In genomic region chr19:1213391-1214286, GRCh38 we compare ENCODE assay signal across 8 cellular contexts. TPM values are rescaled to one million over a fixed set of nuclear protein-coding genes. Genes with fewer than 3 reads are reported as not detected.
DNase-seq lines count a peak whose midpoint lies in the region; ATAC-seq, FAIRE-seq and TF ChIP-seq lines count a peak whose summit lies in the region.

No MANE protein-coding gene starts in this region.

- DNase-seq in RWPE1 (ENCODE audit: low spot score): peak; percentile 65
- no peak for DNase-seq in K562 (ENCODE audit: extremely low read depth in 1 of 4, low spot score in 3 of 4)
- DNase-seq in islet precursor cell: peak; percentile 82
- peak; percentile 89 for DNase-seq in spleen
- no peak for DNase-seq in GM20000 (ENCODE audit: low spot score)
- no peak for DNase-seq in HuH-7 (ENCODE audit: low spot score)

- WGBS in K562 (ENCODE audit: insufficient coverage, low coverage, missing lambda C conversion rate): 88% methylated on average over 35 of the region's 39 CpGs
- WGBS in spleen, 5 donors: 35 to 46% (median 40%) methylated on average over 26 to 39 of the region's 39 CpGs

- ATAC-seq in GM18511 (IDR thresholded peaks at IDR 0.05; ENCODE audit: unreplicated experiment) (peak; percentile 68), K562 (no peak), GM18520 (IDR thresholded peaks at IDR 0.05; ENCODE audit: unreplicated experiment) (no peak)

- in situ Hi-C loops in K562 (cut with MboI): no loop called here

- H4K20me1 ChIP-seq in K562 (replicated peaks; ENCODE audit: control insufficient read depth, insufficient read depth, low read length): peaks cover 70% of the 10 kb centered on the region

- no peaks in the 10 kb centered on the region for H3K27me3 ChIP-seq in K562 (ENCODE audit: control insufficient read depth in 2 of 2, insufficient read depth in 2 of 2, low read length in 2 of 2)
- no peaks in the 10 kb centered on the region for H3K27me3 ChIP-seq in spleen (replicated peaks in 1 of 7)

- H2AFZ ChIP-seq in K562 (ENCODE audit: low read depth, low read length): no peak overlapping the region

- H3K4me3 ChIP-seq in K562 (no peak overlapping the region), spleen (peak overlapping the region in 1 of 8 donors; percentile 45)

- TF ChIP-seq POLR2A in K562 (conservative IDR thresholded peaks at IDR 0.05) (no peak), spleen (IDR thresholded peaks at IDR 0.05) (no peak)

- intact Hi-C loops in K562 (cut with micrococcal nuclease): no loop called here
- intact Hi-C loops in spleen (cut with DNase I; ENCODE audit: low total_unique reads): no loop called here

- H3K27ac ChIP-seq in RWPE1: peak overlapping the region; percentile 98
- no peak overlapping the region; the same call in 2 of the 3 replicates for H3K27ac ChIP-seq in K562 (ENCODE audit: extremely low read depth, low read depth, low read length)
- H3K27ac ChIP-seq in spleen: peak overlapping the region; percentile 75 to 91 (median 86)

- CTCF ChIA-PET in RWPE1 (lab: Yijun Ruan, JAX) (interaction anchor here (0.6 to 1.8 kb wide), 4 partner anchors 9 to 31 kb away, joined by 3 to 6 read pairs (median 4); no protein-coding TSS in a partner anchor), K562 (lab: Yijun Ruan, JAX; ENCODE audit: low intra/inter-chr PET ratio) (interaction anchor here (0.5 kb wide), 1 partner anchor 100 kb away, joined by 3 read pairs; no protein-coding TSS in a partner anchor)

- FAIRE-seq in K562 (lab: Jason Lieb, UNC): no peak

- peaks cover 26% of the 10 kb centered on the region for H3K9me1 ChIP-seq in K562 (ENCODE audit: control insufficient read depth, insufficient read depth, low read length)

- no peak for TF ChIP-seq CTCF in RWPE1 (conservative IDR thresholded peaks at IDR 0.05; ENCODE audit: low read depth)
- TF ChIP-seq CTCF in K562 (IDR thresholded peaks at IDR 0.05 in 2 of 3, conservative IDR thresholded peaks at IDR 0.05 in 1 of 3; ENCODE audit: insufficient read depth in 2 of 3, low read depth in 1 of 3, low read length in 3 of 3): no peak
- TF ChIP-seq CTCF in spleen (IDR thresholded peaks at IDR 0.05 in 8 of 11, conservative IDR thresholded peaks at IDR 0.05 in 3 of 11): no peak
- no peak for TF ChIP-seq CTCF in GM20000 (IDR thresholded peaks at IDR 0.05; ENCODE audit: extremely low read depth, missing control alignments)

- peak overlapping the region in 1 of 2 experiments; percentile 11; a peak in 1 of 4 replicates for H3K9ac ChIP-seq in K562 (ENCODE audit: insufficient read depth in 1 of 2, low read depth in 2 of 2, low read length in 2 of 2)

- H3K79me2 ChIP-seq in K562 (ENCODE audit: control insufficient read depth, insufficient read depth, low read length): peaks cover 97% of the 10 kb centered on the region

- POLR2A ChIA-PET in RWPE1 (lab: Yijun Ruan, JAX; ENCODE audit: low non-redundant PET) (no interaction called here), K562 (lab: Yijun Ruan, JAX) (interaction anchor here (0.5 to 1.2 kb wide), 4 partner anchors 10 to 227 kb away, joined by 3 to 5 read pairs (median 4); partner anchors contain the start of gene GPX4)

- no TSS peak for BruUV-seq in K562 (replicated peaks; lab: Mats Ljungman, UMichigan)

- peaks cover 79% of the 10 kb centered on the region; the same call in 2 of the 3 replicates for H3K36me3 ChIP-seq in K562 (ENCODE audit: control insufficient read depth, insufficient read depth, low read length)
- peaks cover 0 to 88% (median 20%) of the 10 kb centered on the region in 6 donors for H3K36me3 ChIP-seq in spleen

- no peak for TF ChIP-seq EP300 in K562 (IDR thresholded peaks at IDR 0.05; ENCODE audit: low read length)

- no peak overlapping the region for H3K4me2 ChIP-seq in K562 (ENCODE audit: insufficient read depth, low read length)

- TF ChIP-seq RAD21 in K562 (CRISPR knock-in tag; conservative IDR thresholded peaks at IDR 0.05 in 1 of 2, IDR thresholded peaks at IDR 0.05 in 1 of 2): no peak

- H3K4me1 ChIP-seq in K562 (replicated peaks in 1 of 2; ENCODE audit: control insufficient read depth in 2 of 2, insufficient read depth in 2 of 2, low read length in 2 of 2) (peaks cover 27 to 81% of the 10 kb centered on the region in 2 experiments), spleen (peaks cover 51 to 100% (median 92%) of the 10 kb centered on the region in 6 donors)

- H3K9me3 ChIP-seq in K562 (replicated peaks; ENCODE audit: control insufficient read depth, insufficient read depth, low read depth, low read length) (no peaks in the 10 kb centered on the region), spleen (no peaks in the 10 kb centered on the region)

RNA-seq across cellular contexts. Expression of gene STK11, which starts 8.1 kb away (rescaled TPM):
- total RNA-seq in K562 (2011; cell fraction: chromatin; rRNA removed; ENCODE audit: low replicate concordance): 76.0 and 175 TPM in 2 replicates
- 128 and 133 TPM in 2 replicates for total RNA-seq in K562 (2011; cell fraction: nucleolus; rRNA removed)
- total RNA-seq in K562 (2011; cell fraction: nucleoplasm; rRNA removed): 58.7 and 79.5 TPM in 2 replicates
- total RNA-seq in K562 (2014; rRNA removed): 96.5 and 102 TPM in 2 replicates
- total RNA-seq in K562 (2014; rRNA removed; fragmentation: Illumina TruSeq; extraction: Trizol): 28.9 and 31.7 TPM in 2 replicates
- total RNA-seq in K562 (2015; rRNA removed; fragmentation: Illumina TruSeq; extraction: Trizol): 40.6 and 43.2 TPM in 2 replicates
- 76.3 and 89.6 TPM in 2 replicates for total RNA-seq in K562 (2021)
- 31.2 and 34.3 TPM in 2 replicates for polyA plus RNA-seq in K562 (2011; rRNA removed)
- polyA plus RNA-seq in K562 (2011; cell fraction: cytosol; rRNA removed): 37.0 and 67.8 TPM in 2 replicates
- polyA plus RNA-seq in K562 (2011; cell fraction: nucleus; rRNA removed): 127 and 182 TPM in 2 replicates
- 49.5 and 76.3 TPM in 2 replicates for polyA plus RNA-seq in K562 (2012)
- polyA plus RNA-seq in K562 (2014; fragmentation: Illumina TruSeq; extraction: Trizol): 22.0 and 39.1 TPM in 2 replicates
- under 1 TPM; 0.15 to 1.00 TPM for polyA plus RNA-seq in K562 (2014; fragmentation: Nextera tagmentation; extraction: Ambion mirVana)
- polyA plus RNA-seq in K562 (2014; rRNA removed): 69.4 and 79.9 TPM in 2 replicates
- 38.2 and 43.6 TPM in 2 replicates for polyA minus RNA-seq in K562 (2011; rRNA and poly(A)+ RNA removed)
- polyA minus RNA-seq in K562 (2011; cell fraction: cytosol; rRNA and poly(A)+ RNA removed): 33.9 and 37.0 TPM in 2 replicates
- polyA minus RNA-seq in K562 (2011; cell fraction: nucleus; rRNA and poly(A)+ RNA removed): 34.3 and 36.1 TPM in 2 replicates
- 10 to 100 TPM; 52.1 to 85.0 (median 75.3) TPM for total RNA-seq in spleen
- 100 to 1,000 TPM in 1 of 3 donors, 10 to 100 TPM in 2; 44.0 to 107 (median 46.7) TPM for polyA plus RNA-seq in spleen

RNA-seq across cellular contexts. Expression of gene CBARP, which starts 24.2 kb away (rescaled TPM):
- 2.8 and 13.5 TPM in 2 replicates for total RNA-seq in K562 (2011; cell fraction: chromatin; rRNA removed; ENCODE audit: low replicate concordance)
- total RNA-seq in K562 (2011; cell fraction: nucleolus; rRNA removed): 11.4 and 15.2 TPM in 2 replicates
- 4.2 and 6.2 TPM in 2 replicates for total RNA-seq in K562 (2011; cell fraction: nucleoplasm; rRNA removed)
- total RNA-seq in K562 (2014; rRNA removed) (3.7 and 3.8 TPM in 2 replicates), K562 (2014; rRNA removed; fragmentation: Illumina TruSeq; extraction: Trizol) (0.18 TPM in 1 of 2 replicates, not detected in the other), K562 (2015; rRNA removed; fragmentation: Illumina TruSeq; extraction: Trizol) (1.3 and 1.4 TPM in 2 replicates), K562 (2021) (6.6 and 8.9 TPM in 2 replicates), spleen (1 to 10 TPM in 1 of 7 donors, under 1 TPM in 5, not detected in 1; 0.12 to 1.2 (median 0.41) TPM)
- polyA plus RNA-seq in K562 (2011; rRNA removed) (0.98 and 1.2 TPM in 2 replicates), K562 (2014; fragmentation: Illumina TruSeq; extraction: Trizol) (0.25 and 2.3 TPM in 2 replicates), K562 (2014; fragmentation: Nextera tagmentation; extraction: Ambion mirVana) (under 1 TPM in 1 of 2 experiments, not detected in 1; 0.03 TPM), K562 (2014; rRNA removed) (5.8 and 6.3 TPM in 2 replicates), spleen (under 1 TPM in 2 of 3 donors, not detected in 1; 0.05 to 0.48 TPM)
- 0.84 and 4.5 TPM in 2 replicates for polyA plus RNA-seq in K562 (2011; cell fraction: cytosol; rRNA removed)
- 8.2 and 25.4 TPM in 2 replicates for polyA plus RNA-seq in K562 (2011; cell fraction: nucleus; rRNA removed)
- polyA plus RNA-seq in K562 (2012): 3.1 and 3.3 TPM in 2 replicates
- 0.11 and 0.15 TPM in 2 replicates for polyA minus RNA-seq in K562 (2011; rRNA and poly(A)+ RNA removed)
- polyA minus RNA-seq in K562 (2011; cell fraction: cytosol; rRNA and poly(A)+ RNA removed): 2.9 and 3.0 TPM in 2 replicates
- polyA minus RNA-seq in K562 (2011; cell fraction: nucleus; rRNA and poly(A)+ RNA removed): 3.0 and 3.8 TPM in 2 replicates

RNA-seq across cellular contexts. Expression of gene ATP5F1D, which starts 27.9 kb away (rescaled TPM):
- total RNA-seq in K562 (2011; cell fraction: chromatin; rRNA removed; ENCODE audit: low replicate concordance): 42.1 and 110 TPM in 2 replicates
- 116 and 129 TPM in 2 replicates for total RNA-seq in K562 (2011; cell fraction: nucleolus; rRNA removed)
- 74.0 and 85.6 TPM in 2 replicates for total RNA-seq in K562 (2011; cell fraction: nucleoplasm; rRNA removed)
- total RNA-seq in K562 (2014; rRNA removed) (135 and 145 TPM in 2 replicates), K562 (2014; rRNA removed; fragmentation: Illumina TruSeq; extraction: Trizol) (3.9 and 4.6 TPM in 2 replicates), K562 (2015; rRNA removed; fragmentation: Illumina TruSeq; extraction: Trizol) (65.2 and 73.0 TPM in 2 replicates), K562 (2021) (409 and 434 TPM in 2 replicates), spleen (100 to 1,000 TPM in 4 of 7 donors, 10 to 100 TPM in 3; 49.1 to 131 (median 102) TPM)
- polyA plus RNA-seq in K562 (2011; rRNA removed) (36.8 and 58.7 TPM in 2 replicates), K562 (2014; fragmentation: Illumina TruSeq; extraction: Trizol) (18.7 and 106 TPM in 2 replicates), K562 (2014; fragmentation: Nextera tagmentation; extraction: Ambion mirVana) (10 to 100 TPM in 1 of 2 experiments, 1 to 10 TPM in 1; 9.7 to 23.3 TPM), K562 (2014; rRNA removed) (233 and 236 TPM in 2 replicates), spleen (100 to 1,000 TPM; 164 to 166 (median 165) TPM)
- polyA plus RNA-seq in K562 (2011; cell fraction: cytosol; rRNA removed): 119 and 471 TPM in 2 replicates
- polyA plus RNA-seq in K562 (2011; cell fraction: nucleus; rRNA removed): 90.5 and 137 TPM in 2 replicates
- 278 and 318 TPM in 2 replicates for polyA plus RNA-seq in K562 (2012)
- polyA minus RNA-seq in K562 (2011; rRNA and poly(A)+ RNA removed): 16.5 and 29.9 TPM in 2 replicates
- polyA minus RNA-seq in K562 (2011; cell fraction: cytosol; rRNA and poly(A)+ RNA removed): 115 and 175 TPM in 2 replicates
- polyA minus RNA-seq in K562 (2011; cell fraction: nucleus; rRNA and poly(A)+ RNA removed): 28.8 and 35.8 TPM in 2 replicates

RNA-seq across cellular contexts. Expression of gene MIDN, which starts 34.7 kb away (rescaled TPM):
- 30.7 and 106 TPM in 2 replicates for total RNA-seq in K562 (2011; cell fraction: chromatin; rRNA removed; ENCODE audit: low replicate concordance)
- 81.7 and 90.7 TPM in 2 replicates for total RNA-seq in K562 (2011; cell fraction: nucleolus; rRNA removed)
- 55.1 and 88.1 TPM in 2 replicates for total RNA-seq in K562 (2011; cell fraction: nucleoplasm; rRNA removed)
- 13.5 and 20.8 TPM in 2 replicates for total RNA-seq in K562 (2014; rRNA removed)
- total RNA-seq in K562 (2014; rRNA removed; fragmentation: Illumina TruSeq; extraction: Trizol): 3.9 and 4.8 TPM in 2 replicates
- total RNA-seq in K562 (2015; rRNA removed; fragmentation: Illumina TruSeq; extraction: Trizol): 10.1 and 11.0 TPM in 2 replicates
- 120 and 121 TPM in 2 replicates for total RNA-seq in K562 (2021)
- polyA plus RNA-seq in K562 (2011; rRNA removed): 7.0 and 10.2 TPM in 2 replicates
- 14.0 and 26.8 TPM in 2 replicates for polyA plus RNA-seq in K562 (2011; cell fraction: cytosol; rRNA removed)
- 44.8 and 87.0 TPM in 2 replicates for polyA plus RNA-seq in K562 (2011; cell fraction: nucleus; rRNA removed)
- polyA plus RNA-seq in K562 (2012): 29.5 and 39.8 TPM in 2 replicates
- 20.5 and 38.3 TPM in 2 replicates for polyA plus RNA-seq in K562 (2014; fragmentation: Illumina TruSeq; extraction: Trizol)
- 1 to 10 TPM in 1 of 2 experiments, under 1 TPM in 1; 0.17 to 1.5 TPM for polyA plus RNA-seq in K562 (2014; fragmentation: Nextera tagmentation; extraction: Ambion mirVana)
- 41.3 and 44.6 TPM in 2 replicates for polyA plus RNA-seq in K562 (2014; rRNA removed)
- polyA minus RNA-seq in K562 (2011; rRNA and poly(A)+ RNA removed): 2.7 and 3.0 TPM in 2 replicates
- polyA minus RNA-seq in K562 (2011; cell fraction: cytosol; rRNA and poly(A)+ RNA removed): 29.9 and 43.2 TPM in 2 replicates
- polyA minus RNA-seq in K562 (2011; cell fraction: nucleus; rRNA and poly(A)+ RNA removed): 28.0 and 34.2 TPM in 2 replicates
- 100 to 1,000 TPM in 4 of 7 donors, 10 to 100 TPM in 3; 42.1 to 223 (median 138) TPM for total RNA-seq in spleen
- polyA plus RNA-seq in spleen: 10 to 100 TPM; 16.5 to 48.9 (median 19.1) TPM

RNA-seq across cellular contexts. Expression of gene SBNO2, which starts 39.6 kb away (rescaled TPM):
- total RNA-seq in K562 (2011; cell fraction: chromatin; rRNA removed; ENCODE audit: low replicate concordance): 26.2 and 103 TPM in 2 replicates
- 64.1 and 67.7 TPM in 2 replicates for total RNA-seq in K562 (2011; cell fraction: nucleolus; rRNA removed)
- 28.6 and 30.7 TPM in 2 replicates for total RNA-seq in K562 (2011; cell fraction: nucleoplasm; rRNA removed)
- total RNA-seq in K562 (2014; rRNA removed) (18.6 and 23.1 TPM in 2 replicates), K562 (2014; rRNA removed; fragmentation: Illumina TruSeq; extraction: Trizol) (4.0 and 6.3 TPM in 2 replicates), K562 (2015; rRNA removed; fragmentation: Illumina TruSeq; extraction: Trizol) (6.7 and 7.8 TPM in 2 replicates), K562 (2021) (46.2 and 49.0 TPM in 2 replicates), spleen (100 to 1,000 TPM in 5 of 7 donors, 10 to 100 TPM in 2; 51.7 to 230 (median 168) TPM)
- polyA plus RNA-seq in K562 (2011; rRNA removed) (6.7 and 9.3 TPM in 2 replicates), K562 (2014; fragmentation: Illumina TruSeq; extraction: Trizol) (5.2 and 13.0 TPM in 2 replicates), K562 (2014; fragmentation: Nextera tagmentation; extraction: Ambion mirVana) (under 1 TPM; 0.01 to 0.04 TPM), K562 (2014; rRNA removed) (21.5 and 23.1 TPM in 2 replicates), spleen (10 to 100 TPM; 16.2 to 62.0 (median 29.8) TPM)
- polyA plus RNA-seq in K562 (2011; cell fraction: cytosol; rRNA removed): 7.4 and 14.1 TPM in 2 replicates
- polyA plus RNA-seq in K562 (2011; cell fraction: nucleus; rRNA removed): 45.7 and 79.0 TPM in 2 replicates
- polyA plus RNA-seq in K562 (2012): 20.3 and 27.1 TPM in 2 replicates
- polyA minus RNA-seq in K562 (2011; rRNA and poly(A)+ RNA removed): 3.7 and 8.1 TPM in 2 replicates
- 16.7 and 22.1 TPM in 2 replicates for polyA minus RNA-seq in K562 (2011; cell fraction: cytosol; rRNA and poly(A)+ RNA removed)
- polyA minus RNA-seq in K562 (2011; cell fraction: nucleus; rRNA and poly(A)+ RNA removed): 20.7 and 21.3 TPM in 2 replicates

Comparison
In these comparisons a context has a peak if more than half of its experiments do, and no peak if none do; other contexts are left out.
1. DNase-seq: peak in RWPE1 (single experiment), islet precursor cell (single experiment) and spleen (single experiment); none in K562 (0 of 4), GM20000 (single experiment) and HuH-7 (single experiment).